Comparison of ENCODE assay signal across 29 cellular contexts in genomic region chr17:70916469-70916868, GRCh38.
"Had no signal": no experiment of that assay in that cellular context is flagged by ENCODE, and none has a peak within 500 bp of the region (broad histone marks: within the 10 kb centered on the region; RNA-seq: fewer than 3 reads in every experiment).

No MANE protein-coding gene starts in this region.

- H3K4me1 ChIP-seq: ascending aorta had no signal

- H3K27me3 ChIP-seq: ascending aorta had no signal

- ATAC-seq: activated CD4-positive, alpha-beta T cell treated with anti-CD3 and anti-CD28 coated beads for 36 hours; activated CD4-positive, CD25-positive, alpha-beta regulatory T cell treated with anti-CD3 and anti-CD28 coated beads, Interleukin-2, amount 50 U/mL, for 24 hours; activated CD8-positive, alpha-beta memory T cell treated with anti-CD3 and anti-CD28 coated beads, Interleukin-2, amount 10 ng/mL, durations not matched to agents 7 days and 5 days; activated CD8-positive, alpha-beta T cell treated with anti-CD3 and anti-CD28 coated beads, Interleukin-2, amount 10 ng/mL, durations not matched to agents 7 days and 5 days; activated naive CD8-positive, alpha-beta T cell treated with anti-CD3 and anti-CD28 coated beads, Interleukin-2, amount 50 U/mL, for 24 hours; WTC11 had no signal

- H3K27ac ChIP-seq: ascending aorta, WERI-Rb-1 had no signal

- H3K36me3 ChIP-seq: ascending aorta, WERI-Rb-1 had no signal

- DNase-seq: activated CD4-positive, alpha-beta memory T cell treated with anti-CD3 and anti-CD28 coated beads, Interleukin-2, amount 10 ng/mL, durations not matched to agents 7 days and 5 days; activated CD4-positive, alpha-beta T cell treated with anti-CD3 and anti-CD28 coated beads for 1 hour; activated CD4-positive, alpha-beta T cell treated with anti-CD3 and anti-CD28 coated beads for 36 hours; activated CD4-positive, alpha-beta T cell treated with anti-CD3 and anti-CD28 coated beads for 48 hours; activated CD4-positive, alpha-beta T cell treated with anti-CD3 and anti-CD28 coated beads, Interleukin-2, amount 10 ng/mL, durations not matched to agents 7 days and 5 days; activated CD4-positive, alpha-beta T cell treated with anti-CD3 and anti-CD28 coated beads, Interleukin-2, amount 50 U/mL, for 48 hours; activated CD4-positive, CD25-positive, alpha-beta regulatory T cell; activated CD8-positive, alpha-beta memory T cell treated with anti-CD3 and anti-CD28 coated beads for 24 hours; activated CD8-positive, alpha-beta memory T cell treated with anti-CD3 and anti-CD28 coated beads, Interleukin-2, amount 10 ng/mL, durations not matched to agents 7 days and 5 days; activated CD8-positive, alpha-beta memory T cell treated with anti-CD3 and anti-CD28 coated beads, Interleukin-2, amount 50 U/mL, for 48 hours; activated CD8-positive, alpha-beta T cell treated with anti-CD3 and anti-CD28 coated beads, Interleukin-2, amount 10 ng/mL, durations not matched to agents 7 days and 5 days; activated effector memory CD4-positive, alpha-beta T cell treated with Interleukin-2 at 50 U/mL for 16 hours; activated gamma-delta T cell; activated naive CD4-positive, alpha-beta T cell treated with anti-CD3 and anti-CD28 coated beads, Interleukin-2, amount 10 ng/mL, durations not matched to agents 7 days and 5 days; activated naive CD4-positive, alpha-beta T cell treated with Interleukin-2 at 50 U/mL for 16 hours; activated naive CD8-positive, alpha-beta T cell treated with anti-CD3 and anti-CD28 coated beads, Interleukin-2, amount 10 ng/mL, durations not matched to agents 7 days and 5 days; activated naive CD8-positive, alpha-beta T cell treated with anti-CD3 and anti-CD28 coated beads, Interleukin-2, amount 50 U/mL, for 24 hours; activated T-cell treated with anti-CD3 and anti-CD28 coated beads, Interleukin-2, amount 50 U/mL, for 24 hours; activated T-cell treated with anti-CD3 and anti-CD28 coated beads, Interleukin-2, amount 50 U/mL, for 48 hours; amygdala; anterior cingulate cortex; central memory CD4-positive, alpha-beta T cell; T-helper 1 cell; T-helper 2 cell; T-helper 9 cell; WERI-Rb-1 had no signal

- H3K4me3 ChIP-seq: ascending aorta had no signal
